1 cellular context compared by ENCODE assay signal in the genomic region with DNA sequence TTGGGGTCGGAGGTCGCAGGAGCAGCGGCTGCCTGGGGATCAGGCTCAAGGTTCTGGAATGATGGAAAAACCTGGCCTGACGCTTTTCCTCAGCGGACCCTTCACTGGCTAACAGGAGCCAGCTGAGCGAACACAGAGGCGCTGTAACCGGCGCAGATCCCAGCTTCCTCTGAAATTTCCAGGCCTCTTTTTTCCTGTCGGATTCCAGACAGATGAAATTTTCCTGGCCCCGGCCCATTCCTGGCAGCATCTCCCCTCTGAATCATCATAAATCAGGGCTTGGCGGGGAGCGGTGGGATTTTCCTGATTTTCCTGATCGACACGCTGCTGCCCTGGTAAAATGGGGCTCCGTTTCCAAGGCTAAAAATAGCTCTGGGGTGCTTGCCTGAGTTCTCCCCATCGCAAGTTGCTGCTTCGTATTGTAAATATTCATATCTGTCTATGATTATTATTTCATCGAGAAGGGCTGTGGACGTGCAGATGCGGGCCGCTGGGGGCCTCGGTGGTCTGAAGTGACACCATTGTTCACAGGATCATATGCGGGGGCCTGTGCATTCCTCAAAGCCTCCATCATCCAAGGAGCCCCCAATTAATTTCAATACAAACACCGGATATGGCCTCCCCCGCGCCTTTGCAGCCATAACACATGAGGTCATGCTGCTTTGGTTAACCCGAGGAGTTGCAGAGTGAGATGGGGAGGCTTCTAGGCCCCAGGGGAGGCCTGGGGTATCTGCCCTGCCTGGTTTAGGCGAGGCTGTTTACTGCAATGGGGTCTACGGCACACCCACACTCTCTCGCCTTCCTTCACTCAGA.
TF ChIP-seq lines count a peak whose summit lies in the region.

No MANE protein-coding gene starts in this region.

TF ChIP-seq in H1, 55 proteins besides CTCF, POLR2A, EP300 and RAD21:
- TF ChIP-seq EGR1 (IDR thresholded peaks at IDR 0.05; ENCODE audit: borderline replicate concordance, low read depth, low read length) (no peak), SIN3A (conservative IDR thresholded peaks at IDR 0.05 in 1 of 2, IDR thresholded peaks at IDR 0.05 in 1 of 2; ENCODE audit: low read depth in 1 of 2, low read length in 2 of 2) (no peak)
TF ChIP-seq in H1: peak in this region for 0.
